3 cellular contexts compared by ENCODE assay signal in genomic region chr6:136341367-136341766, GRCh38.
TF ChIP-seq lines count a peak whose summit lies in the region.

No MANE protein-coding gene starts in this region.

TF ChIP-seq in IMR-90, 13 proteins besides CTCF, POLR2A, EP300 and RAD21:
- no peak for TF ChIP-seq NFE2L2 (IDR thresholded peaks at IDR 0.05; ENCODE audit: low read depth, low read length)
- peak; percentile 61 for TF ChIP-seq MAFK (IDR thresholded peaks at IDR 0.05; ENCODE audit: low read depth, low read length)

TF ChIP-seq in K562, 482 proteins besides CTCF, POLR2A, EP300 and RAD21:
- TF ChIP-seq MAFF (IDR thresholded peaks at IDR 0.05; ENCODE audit: low read length) = no peak
- TF ChIP-seq CEBPG (CRISPR knock-in tag; IDR thresholded peaks at IDR 0.05) = no peak
- TF ChIP-seq CEBPG (tag; conservative IDR thresholded peaks at IDR 0.05 in 1 of 2, IDR thresholded peaks at IDR 0.05 in 1 of 2) = peak in 1 of 2 experiments; percentile 82; a peak in 2 of 4 replicates
- peak; percentile 59 for TF ChIP-seq CEBPB (tag; IDR thresholded peaks at IDR 0.05)

TF ChIP-seq in WTC11, 78 proteins besides CTCF, POLR2A, EP300 and RAD21:
- TF ChIP-seq ATF3 (CRISPR knock-in tag; conservative IDR thresholded peaks at IDR 0.05) (no peak), ZNF281 (CRISPR knock-in tag; IDR thresholded peaks at IDR 0.05) (no peak), ZNF232 (CRISPR knock-in tag; IDR thresholded peaks at IDR 0.05) (no peak), E2F4 (CRISPR knock-in tag; IDR thresholded peaks at IDR 0.05; ENCODE audit: borderline replicate concordance, low read depth) (no peak), TP53 (CRISPR knock-in tag; IDR thresholded peaks at IDR 0.05) (no peak), ZNF138 (CRISPR knock-in tag; conservative IDR thresholded peaks at IDR 0.05) (no peak), PRRX2 (CRISPR knock-in tag; IDR thresholded peaks at IDR 0.05) (no peak), ESRRA (CRISPR knock-in tag; IDR thresholded peaks at IDR 0.05; ENCODE audit: borderline replicate concordance) (no peak), SP1 (CRISPR knock-in tag; conservative IDR thresholded peaks at IDR 0.05) (no peak), CREM (CRISPR knock-in tag; IDR thresholded peaks at IDR 0.05) (no peak), ZNF671 (CRISPR knock-in tag; IDR thresholded peaks at IDR 0.05) (no peak), CBFB (CRISPR knock-in tag; IDR thresholded peaks at IDR 0.05; ENCODE audit: low read depth) (no peak)
